2 cellular contexts compared by ENCODE assay signal in the genomic region with DNA sequence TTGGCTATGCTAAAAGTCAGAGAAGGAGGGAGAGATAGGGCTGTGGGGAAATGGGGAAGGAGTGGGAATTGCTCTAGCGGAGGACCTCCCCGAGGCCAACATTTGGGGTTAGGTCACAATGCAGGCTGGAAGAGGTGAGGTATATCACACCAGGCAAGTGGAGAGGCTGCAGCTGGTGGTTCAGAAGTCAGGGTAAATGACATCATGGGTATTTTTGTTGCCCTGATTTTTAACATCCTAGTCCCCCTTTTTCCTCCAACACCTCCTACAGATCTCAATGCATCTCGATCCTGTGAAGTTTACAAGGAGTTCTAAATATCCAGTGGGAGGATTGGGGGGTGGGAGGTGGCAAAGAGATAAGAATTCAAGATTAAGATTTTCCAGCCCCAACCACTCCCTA.
TF ChIP-seq lines count a peak whose summit lies in the region.

No MANE protein-coding gene starts in this region.

TF ChIP-seq in GM23338, 12 proteins besides CTCF, POLR2A, EP300 and RAD21:
- TF ChIP-seq ZNF331 (CRISPR knock-in tag; IDR thresholded peaks at IDR 0.05; ENCODE audit: low read depth) = no peak
- TF ChIP-seq NANOG (IDR thresholded peaks at IDR 0.05; ENCODE audit: borderline replicate concordance) = no peak
- no peak for TF ChIP-seq STAT1 (IDR thresholded peaks at IDR 0.05; ENCODE audit: unreplicated experiment)
- TF ChIP-seq POLR2AphosphoS5 (IDR thresholded peaks at IDR 0.05; ENCODE audit: low read depth) = no peak
- no peak for TF ChIP-seq CREB1 (CRISPR knock-in tag; IDR thresholded peaks at IDR 0.05; ENCODE audit: low read depth)

TF ChIP-seq in H1, 55 proteins besides CTCF, POLR2A, EP300 and RAD21:
- no peak for TF ChIP-seq CTBP2 (IDR thresholded peaks at IDR 0.05; ENCODE audit: borderline replicate concordance, insufficient read depth, insufficient read length, low read length)
- TF ChIP-seq, protein P1, sequence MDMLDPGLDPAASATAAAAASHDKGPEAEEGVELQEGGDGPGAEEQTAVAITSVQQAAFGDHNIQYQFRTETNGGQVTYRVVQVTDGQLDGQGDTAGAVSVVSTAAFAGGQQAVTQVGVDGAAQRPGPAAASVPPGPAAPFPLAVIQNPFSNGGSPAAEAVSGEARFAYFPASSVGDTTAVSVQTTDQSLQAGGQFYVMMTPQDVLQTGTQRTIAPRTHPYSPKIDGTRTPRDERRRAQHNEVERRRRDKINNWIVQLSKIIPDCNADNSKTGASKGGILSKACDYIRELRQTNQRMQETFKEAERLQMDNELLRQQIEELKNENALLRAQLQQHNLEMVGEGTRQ (IDR thresholded peaks at IDR 0.05; ENCODE audit: low read length) = no peak
- TF ChIP-seq SP2 (IDR thresholded peaks at IDR 0.05; ENCODE audit: low read length) = no peak
- TF ChIP-seq, protein P2, sequence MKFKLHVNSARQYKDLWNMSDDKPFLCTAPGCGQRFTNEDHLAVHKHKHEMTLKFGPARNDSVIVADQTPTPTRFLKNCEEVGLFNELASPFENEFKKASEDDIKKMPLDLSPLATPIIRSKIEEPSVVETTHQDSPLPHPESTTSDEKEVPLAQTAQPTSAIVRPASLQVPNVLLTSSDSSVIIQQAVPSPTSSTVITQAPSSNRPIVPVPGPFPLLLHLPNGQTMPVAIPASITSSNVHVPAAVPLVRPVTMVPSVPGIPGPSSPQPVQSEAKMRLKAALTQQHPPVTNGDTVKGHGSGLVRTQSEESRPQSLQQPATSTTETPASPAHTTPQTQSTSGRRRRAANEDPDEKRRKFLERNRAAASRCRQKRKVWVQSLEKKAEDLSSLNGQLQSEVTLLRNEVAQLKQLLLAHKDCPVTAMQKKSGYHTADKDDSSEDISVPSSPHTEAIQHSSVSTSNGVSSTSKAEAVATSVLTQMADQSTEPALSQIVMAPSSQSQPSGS (IDR thresholded peaks at IDR 0.05; ENCODE audit: low read length) = no peak
- TF ChIP-seq, protein P3, sequence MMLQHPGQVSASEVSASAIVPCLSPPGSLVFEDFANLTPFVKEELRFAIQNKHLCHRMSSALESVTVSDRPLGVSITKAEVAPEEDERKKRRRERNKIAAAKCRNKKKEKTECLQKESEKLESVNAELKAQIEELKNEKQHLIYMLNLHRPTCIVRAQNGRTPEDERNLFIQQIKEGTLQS (IDR thresholded peaks at IDR 0.05; ENCODE audit: insufficient read depth, low read depth, low read length) = no peak
- no peak for TF ChIP-seq HDAC6 (IDR thresholded peaks at IDR 0.05; ENCODE audit: low read depth, low read length)
- no peak for TF ChIP-seq CHD1 (IDR thresholded peaks at IDR 0.05; ENCODE audit: low read depth, low read length)
- TF ChIP-seq JUND (IDR thresholded peaks at IDR 0.05; ENCODE audit: low read length) = no peak
- no peak for TF ChIP-seq SIX5 (IDR thresholded peaks at IDR 0.05; ENCODE audit: low read depth, low read length)
- TF ChIP-seq FOSL1 (IDR thresholded peaks at IDR 0.05; ENCODE audit: insufficient read depth, low read depth, low read length) = no peak
- TF ChIP-seq GABPA (IDR thresholded peaks at IDR 0.05; ENCODE audit: borderline replicate concordance, insufficient read depth, low read length) = no peak
- TF ChIP-seq PHF8 (conservative IDR thresholded peaks at IDR 0.05; ENCODE audit: low read depth, low read length) = no peak
- no peak for TF ChIP-seq CHD2 (IDR thresholded peaks at IDR 0.05; ENCODE audit: low read length)
